ENCODE assay signal across 8 cellular contexts in genomic region chr15:61195116-61196002, GRCh38. TPM values are rescaled to one million over a fixed set of nuclear protein-coding genes. Genes with fewer than 3 reads are reported as not detected.
DNase-seq lines count a peak whose midpoint lies in the region; ATAC-seq and TF ChIP-seq lines count a peak whose summit lies in the region.

No MANE protein-coding gene starts in this region.

- DNase-seq in AG09319 (ENCODE audit: extremely low read depth, low read depth) (no peak), GM06990 (ENCODE audit: extremely low read depth, insufficient read length) (no peak), NCI-H69 (lab: John Stamatoyannopoulos, UW) (peak; percentile 67), dermis blood vessel endothelial cell (peak; percentile 73), non-pigmented ciliary epithelial cell (ENCODE audit: low read depth) (peak; percentile 15)
- DNase-seq in activated CD8-positive, alpha-beta memory T cell treated with anti-CD3 and anti-CD28 coated beads for 24 hours, result no peak

- no peaks in the 10 kb centered on the region; the same call in none of the 2 replicates for H3K27me3 ChIP-seq in GM06990 (replicated peaks; ENCODE audit: control insufficient read depth, insufficient read depth, low read length)

- ATAC-seq in HG03135 (IDR thresholded peaks at IDR 0.05; ENCODE audit: unreplicated experiment) (no peak), GM21360 (IDR thresholded peaks at IDR 0.05; ENCODE audit: unreplicated experiment) (no peak)

- no peaks in the 10 kb centered on the region for H3K36me3 ChIP-seq in GM06990 (ENCODE audit: control insufficient read depth, insufficient read depth, low read length)

- TF ChIP-seq CTCF in AG09319 (IDR thresholded peaks at IDR 0.05; ENCODE audit: low read depth, low read length) (peak; percentile 62), GM06990 (IDR thresholded peaks at IDR 0.05; ENCODE audit: insufficient read depth, low read length, poor library complexity, severe bottlenecking) (peak; percentile 78)

- H3K4me3 ChIP-seq in GM06990 (replicated peaks; ENCODE audit: low read depth, low read length), result no peak overlapping the region

RNA-seq across cellular contexts. Expression of gene RORA, which starts 33.7 kb away (rescaled TPM):
- total RNA-seq in dermis blood vessel endothelial cell, result 19.5 and 23.0 TPM in 2 replicates

Comparison
In these comparisons a context has a peak if more than half of its experiments do, and no peak if none do; other contexts are left out.
1. DNase-seq: peak in NCI-H69 (single experiment), dermis blood vessel endothelial cell (single experiment) and non-pigmented ciliary epithelial cell (single experiment); none in AG09319 (single experiment), GM06990 (single experiment) and activated CD8-positive, alpha-beta memory T cell treated with anti-CD3 and anti-CD28 coated beads for 24 hours (single experiment).